In genomic region chr6:131317516-131317915, GRCh38 we compare ENCODE assay signal across 14 cellular contexts.
"Had no signal": no experiment of that assay in that cellular context is flagged by ENCODE, and none has a peak within 500 bp of the region (broad histone marks: within the 10 kb centered on the region; RNA-seq: fewer than 3 reads in every experiment).

No MANE protein-coding gene starts in this region.

- ATAC-seq: left colon had no signal

- H3K9me3 Mint-ChIP-seq: activated CD4-positive, alpha-beta memory T cell treated with anti-CD3 and anti-CD28 coated beads, Interleukin-2, amount 10 ng/mL, durations not matched to agents 7 days and 5 days had no signal

- H2AFZ ChIP-seq: parathyroid adenoma had no signal

- H3K27ac ChIP-seq: coronary artery, parathyroid adenoma, stomach, tibial artery had no signal

- H3K9ac ChIP-seq: parathyroid adenoma had no signal

- H3K27me3 Mint-ChIP-seq: activated CD4-positive, alpha-beta memory T cell treated with anti-CD3 and anti-CD28 coated beads, Interleukin-2, amount 10 ng/mL, durations not matched to agents 7 days and 5 days had no signal

- H3K36me3 ChIP-seq: stomach, tibial artery had no signal

- H3K4me3 Mint-ChIP-seq: activated CD4-positive, alpha-beta memory T cell treated with anti-CD3 and anti-CD28 coated beads, Interleukin-2, amount 10 ng/mL, durations not matched to agents 7 days and 5 days; naive B cell had no signal

- H3K4me1 ChIP-seq: parathyroid adenoma, stomach, tibial artery had no signal

- DNase-seq: activated CD4-positive, alpha-beta memory T cell treated with anti-CD3 and anti-CD28 coated beads, Interleukin-2, amount 10 ng/mL, durations not matched to agents 7 days and 5 days; activated CD8-positive, alpha-beta memory T cell treated with anti-CD3 and anti-CD28 coated beads, Interleukin-2, amount 50 U/mL, for 4 hours; effector CD4-positive, alpha-beta T cell; glutamatergic neuron; immature natural killer cell; left colon; naive B cell; retina; stomach; tibial artery had no signal

- H3K27ac Mint-ChIP-seq: activated CD4-positive, alpha-beta memory T cell treated with anti-CD3 and anti-CD28 coated beads, Interleukin-2, amount 10 ng/mL, durations not matched to agents 7 days and 5 days had no signal

- H3K4me3 ChIP-seq: coronary artery, lung, skin epidermis, stomach, tibial artery had no signal

- H3K27me3 ChIP-seq: stomach, tibial artery had no signal

- H3K79me2 ChIP-seq: parathyroid adenoma had no signal

- H3K4me1 Mint-ChIP-seq: naive B cell had no signal
